ENCODE assay signal across 12 cellular contexts in the genomic region with DNA sequence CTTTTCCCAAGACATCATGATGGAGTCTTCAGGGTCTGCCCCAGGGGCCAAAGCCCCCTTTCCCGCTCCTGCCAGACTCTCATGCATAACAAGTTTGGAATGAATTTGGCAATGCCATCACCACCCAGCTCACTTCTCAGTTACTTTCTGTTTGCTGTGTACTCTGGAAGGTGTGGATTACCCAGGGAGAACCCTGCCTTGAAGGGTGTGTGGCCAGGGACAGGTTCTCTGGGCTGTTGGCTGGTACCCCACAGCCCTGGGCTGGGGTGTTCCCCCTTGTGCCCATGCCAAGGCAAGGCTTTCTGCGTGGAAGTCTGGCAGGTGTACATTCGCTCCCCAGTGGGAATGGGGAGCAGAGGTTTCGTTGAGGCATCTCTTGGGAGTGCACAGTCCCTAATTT.
DNase-seq lines count a peak whose midpoint lies in the region; ATAC-seq and TF ChIP-seq lines count a peak whose summit lies in the region.
"Had no signal": no experiment of that assay in that cellular context is flagged by ENCODE, and none has a peak within 500 bp of the region (broad histone marks: within the 10 kb centered on the region; RNA-seq: fewer than 3 reads in every experiment).

No MANE protein-coding gene starts in this region.

- H3K36me3 ChIP-seq in BLaER1, result peaks cover 39% of the 10 kb centered on the region
- peaks cover 42% of the 10 kb centered on the region; the same call in 1 of the 2 replicates for H3K36me3 ChIP-seq in OCI-LY1 (ENCODE audit: insufficient read depth, low read length)
- H3K36me3 ChIP-seq in effector memory CD4-positive, alpha-beta T cell (ENCODE audit: control insufficient read depth, insufficient read depth, low read length), result no peaks in the 10 kb centered on the region
- H3K36me3 ChIP-seq: MG63, right atrium auricular region had no signal

- no peaks in the 10 kb centered on the region for H3K27me3 Mint-ChIP-seq in osteocyte (ENCODE audit: unreplicated experiment)

- peaks cover 57% of the 10 kb centered on the region for H3K4me1 Mint-ChIP-seq in osteocyte (ENCODE audit: unreplicated experiment)

- H3K36me3 Mint-ChIP-seq in osteocyte (ENCODE audit: unreplicated experiment), result peaks cover 2% of the 10 kb centered on the region

- TF ChIP-seq CTCF in OCI-LY1 (IDR thresholded peaks at IDR 0.05; ENCODE audit: low read length) (no peak), osteocyte (IDR thresholded peaks at IDR 0.05) (no peak)

- H2AFZ ChIP-seq in OCI-LY1 (ENCODE audit: low read length), result no peak overlapping the region

- peak overlapping the region; percentile 76 for H3K27ac Mint-ChIP-seq in osteocyte (ENCODE audit: unreplicated experiment)

- DNase-seq in epithelial cell of prostate (ENCODE audit: low read depth, low spot score) (no peak), osteocyte (ENCODE audit: extremely low spot score, unreplicated experiment) (no peak), NCI-H82 (lab: John Stamatoyannopoulos, UW) (no peak)
- no peak for DNase-seq in effector memory CD4-positive, alpha-beta T cell
- DNase-seq in NK-92 treated with Interleukin-12 subunit alpha and Interleukin-12 subunit beta, amount 100 ng/mL, for 24 hours (lab: John Stamatoyannopoulos, UW), result no peak
- DNase-seq: activated effector memory CD4-positive, alpha-beta T cell treated with Interleukin-2 at 50 U/mL for 16 hours; stimulated activated naive CD8-positive, alpha-beta T cell treated with anti-CD3 and anti-CD28 coated beads, Interleukin-15, Interleukin-2, amounts not matched to agents 100 U/mL and 50 U/mL, for 24 hours had no signal

- H3K9me3 Mint-ChIP-seq in osteocyte (ENCODE audit: unreplicated experiment), result no peaks in the 10 kb centered on the region

- no peak for ATAC-seq in GM21423 (IDR thresholded peaks at IDR 0.05; ENCODE audit: unreplicated experiment)
- ATAC-seq: stimulated activated naive CD8-positive, alpha-beta T cell treated with anti-CD3 and anti-CD28 coated beads, Interleukin-15, Interleukin-2, amounts not matched to agents 100 U/mL and 50 U/mL, for 24 hours had no signal

- H3K4me2 ChIP-seq in BLaER1, result peak overlapping the region; percentile 97
- peak overlapping the region; percentile 96 for H3K4me2 ChIP-seq in OCI-LY1 (ENCODE audit: low read length)

- no peaks in the 10 kb centered on the region for H4K20me1 ChIP-seq in BLaER1
- no peaks in the 10 kb centered on the region for H4K20me1 ChIP-seq in OCI-LY1 (ENCODE audit: insufficient read depth, low read length)

- H3K27ac ChIP-seq in BLaER1, result peak overlapping the region; percentile 97
- H3K27ac ChIP-seq in OCI-LY1 (ENCODE audit: low read depth, low read length, poor library complexity, severe bottlenecking), result peak overlapping the region; percentile 99
- peak overlapping the region; percentile 32 for H3K27ac ChIP-seq in epithelial cell of prostate
- no peak overlapping the region for H3K27ac ChIP-seq in effector memory CD4-positive, alpha-beta T cell (ENCODE audit: insufficient read depth, low read length, poor library complexity, severe bottlenecking)
- H3K27ac ChIP-seq: right atrium auricular region had no signal

- no peaks in the 10 kb centered on the region for H3F3A ChIP-seq in OCI-LY1 (ENCODE audit: insufficient read depth, low read length)

- peak overlapping the region; percentile 50 for H3K4me3 Mint-ChIP-seq in osteocyte (ENCODE audit: unreplicated experiment)

- H3K9ac ChIP-seq in BLaER1 (peak overlapping the region; percentile 90), OCI-LY1 (ENCODE audit: low read length) (peak overlapping the region; percentile 59)

- no peaks in the 10 kb centered on the region for H3K27me3 ChIP-seq in BLaER1
- H3K27me3 ChIP-seq in OCI-LY1 (ENCODE audit: insufficient read depth, low read length), result no peaks in the 10 kb centered on the region
- H3K27me3 ChIP-seq in effector memory CD4-positive, alpha-beta T cell (replicated peaks; ENCODE audit: control insufficient read depth, insufficient read depth, low read length, poor library complexity, severe bottlenecking), result no peaks in the 10 kb centered on the region
- H3K27me3 ChIP-seq: right atrium auricular region had no signal

- peaks cover 10% of the 10 kb centered on the region; the same call in 1 of the 2 replicates for H3K79me2 ChIP-seq in OCI-LY1 (ENCODE audit: insufficient read depth, low read length)

- H3K4me1 ChIP-seq in BLaER1 (peaks cover 100% of the 10 kb centered on the region), OCI-LY1 (ENCODE audit: insufficient read depth, low read length, severe bottlenecking) (peaks cover 97% of the 10 kb centered on the region)
- no peaks in the 10 kb centered on the region for H3K4me1 ChIP-seq in effector memory CD4-positive, alpha-beta T cell (ENCODE audit: control insufficient read depth, insufficient read depth, low read length, poor library complexity, severe bottlenecking)

- no peaks in the 10 kb centered on the region for H3K9me2 ChIP-seq in OCI-LY1 (ENCODE audit: low read depth, low read length)

- H3K4me3 ChIP-seq in BLaER1 (peak overlapping the region; percentile 43), OCI-LY1 (ENCODE audit: low read depth, low read length, poor library complexity, severe bottlenecking) (peak overlapping the region; percentile 5)
- no peak overlapping the region for H3K4me3 ChIP-seq in effector memory CD4-positive, alpha-beta T cell (ENCODE audit: insufficient read depth, low read depth, low read length, poor library complexity, severe bottlenecking)
- H3K4me3 ChIP-seq: MG63, right atrium auricular region had no signal

- H3K9me3 ChIP-seq in BLaER1 (no peaks in the 10 kb centered on the region), OCI-LY1 (ENCODE audit: low read length) (no peaks in the 10 kb centered on the region)
- H3K9me3 ChIP-seq in effector memory CD4-positive, alpha-beta T cell (ENCODE audit: control insufficient read depth, low read length), result no peaks in the 10 kb centered on the region
- H3K9me3 ChIP-seq: MG63, right atrium auricular region had no signal
